33 cellular contexts compared by ENCODE assay signal in the genomic region with DNA sequence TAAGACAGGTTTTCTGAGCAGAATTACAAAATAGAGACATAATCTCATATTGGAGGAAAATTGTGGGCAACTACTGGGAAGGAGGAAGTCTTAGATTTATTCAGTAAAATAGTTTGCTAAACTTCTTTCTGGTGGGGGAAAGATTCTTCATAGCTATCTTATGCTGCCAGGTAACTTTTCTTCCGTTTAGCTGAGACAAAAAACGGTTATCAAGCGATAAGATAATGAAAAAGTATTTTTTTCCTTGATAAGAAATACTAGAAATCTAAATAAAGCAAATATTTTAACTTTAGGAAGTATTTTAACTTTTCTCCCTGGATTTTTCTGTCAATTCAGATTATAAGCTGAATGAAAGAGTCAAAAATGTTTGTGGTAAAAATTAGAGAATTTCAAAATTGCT.
"Had no signal": no experiment of that assay in that cellular context is flagged by ENCODE, and none has a peak within 500 bp of the region (broad histone marks: within the 10 kb centered on the region; RNA-seq: fewer than 3 reads in every experiment).

No MANE protein-coding gene starts in this region.

- H3K27me3 ChIP-seq: adrenal gland, ascending aorta, body of pancreas, brain microvascular endothelial cell, breast epithelium, cardiac muscle cell, colonic mucosa had no signal

- H3K4me1 ChIP-seq: breast epithelium, colonic mucosa had no signal

- ATAC-seq: activated naive CD4-positive, alpha-beta T cell treated with anti-CD3 and anti-CD28 coated beads, Interleukin-2, amount 50 U/mL, for 72 hours; activated naive CD8-positive, alpha-beta T cell treated with anti-CD3 and anti-CD28 coated beads, Interleukin-2, amount 50 U/mL, for 24 hours; activated T-cell treated with anti-CD3 and anti-CD28 coated beads, Interleukin-2, amount 50 U/mL, for 72 hours; activated T-helper 17 cell treated with anti-CD3 and anti-CD28 coated beads, Interleukin-2, amount 50 U/mL, for 72 hours; body of pancreas had no signal

- FAIRE-seq: astrocyte, bronchial epithelial cell, colon had no signal

- DNase-seq: activated effector memory CD4-positive, alpha-beta T cell treated with anti-CD3 and anti-CD28 coated beads, Interleukin-2, amount 50 U/mL, for 16 hours; activated effector memory CD4-positive, alpha-beta T cell treated with Interleukin-2 at 50 U/mL for 16 hours; activated gamma-delta T cell; activated gamma-delta T cell treated with Interleukin-2 at 50 U/mL for 16 hours; activated naive CD4-positive, alpha-beta T cell; activated naive CD4-positive, alpha-beta T cell treated with anti-CD3 and anti-CD28 coated beads for 36 hours; activated naive CD4-positive, alpha-beta T cell treated with anti-CD3 and anti-CD28 coated beads, Interleukin-2, amount 10 ng/mL, durations not matched to agents 7 days and 5 days; activated naive CD4-positive, alpha-beta T cell treated with anti-CD3 and anti-CD28 coated beads, Interleukin-2, amount 50 U/mL, for 16 hours; activated naive CD4-positive, alpha-beta T cell treated with Interleukin-2 at 50 U/mL for 16 hours; activated naive CD8-positive, alpha-beta T cell treated with anti-CD3 and anti-CD28 coated beads for 36 hours; activated naive CD8-positive, alpha-beta T cell treated with anti-CD3 and anti-CD28 coated beads, Interleukin-2, amount 10 ng/mL, durations not matched to agents 7 days and 5 days; activated naive CD8-positive, alpha-beta T cell treated with anti-CD3 and anti-CD28 coated beads, Interleukin-2, amount 50 U/mL, for 24 hours; activated T-cell treated with anti-CD3 and anti-CD28 coated beads, Interleukin-2, amount 50 U/mL, for 48 hours; activated T-cell treated with anti-CD3 and anti-CD28 coated beads, Interleukin-2, amount 50 U/mL, for 72 hours; adrenal gland; amniotic stem cell; amygdala; anterior cingulate cortex; aorta; body of pancreas; brain microvascular endothelial cell; caudate nucleus; central memory CD4-positive, alpha-beta T cell; cerebellar nuclear complex; colonic mucosa had no signal

- H3K4me3 ChIP-seq: adrenal gland, ascending aorta, body of pancreas, breast epithelium, cardiac muscle cell, colonic mucosa had no signal

- H3K9me3 ChIP-seq: adrenal gland, ascending aorta, body of pancreas, breast epithelium, colonic mucosa had no signal

- H3K27ac ChIP-seq: adrenal gland, ascending aorta, body of pancreas, brain microvascular endothelial cell, breast epithelium, cardiac muscle cell, colonic mucosa had no signal

- H3K36me3 ChIP-seq: adrenal gland, ascending aorta, brain microvascular endothelial cell, breast epithelium, cardiac muscle cell, colonic mucosa had no signal
